In genomic region chr1:226706664-226707063, GRCh38 we compare ENCODE assay signal across 20 cellular contexts. TPM values are rescaled to one million over a fixed set of nuclear protein-coding genes. Genes with fewer than 3 reads are reported as not detected.
DNase-seq lines count a peak whose midpoint lies in the region; ATAC-seq lines count a peak whose summit lies in the region.
"Had no signal": no experiment of that assay in that cellular context is flagged by ENCODE, and none has a peak within 500 bp of the region (broad histone marks: within the 10 kb centered on the region; RNA-seq: fewer than 3 reads in every experiment).

No MANE protein-coding gene starts in this region.

- no peak overlapping the region for H3K4me3 Mint-ChIP-seq in CD8-positive, alpha-beta memory T cell
- peak overlapping the region in 1 of 10 donors; percentile 15 for H3K4me3 Mint-ChIP-seq in naive thymus-derived CD8-positive, alpha-beta T cell
- H3K4me3 Mint-ChIP-seq: activated CD4-positive, alpha-beta T cell treated with anti-CD3 and anti-CD28 coated beads, Interleukin-2, amount 10 ng/mL, durations not matched to agents 7 days and 5 days; HFFc6; stimulated activated memory B cell treated with anti-CD40 and anti-IgM and Interleukin-4, amounts not matched to agents 10 μg/mL and 1 μg/mL and 100 μg/mL, for 72 hours had no signal

- peaks cover 85% of the 10 kb centered on the region for H3K4me1 ChIP-seq in CD8-positive, alpha-beta memory T cell (ENCODE audit: insufficient read depth, low read length)

- peaks cover 3% of the 10 kb centered on the region for H3K36me3 ChIP-seq in CD8-positive, alpha-beta memory T cell (ENCODE audit: insufficient read depth, low read length)

- ATAC-seq in naive thymus-derived CD8-positive, alpha-beta T cell: no peak
- ATAC-seq in HG02763 (IDR thresholded peaks at IDR 0.05; ENCODE audit: unreplicated experiment) (no peak), HG03045 (IDR thresholded peaks at IDR 0.05; ENCODE audit: unreplicated experiment) (no peak)
- ATAC-seq: heart right ventricle; stimulated activated memory B cell treated with anti-CD40 and anti-IgM and Interleukin-4, amounts not matched to agents 10 μg/mL and 1 μg/mL and 100 μg/mL, for 72 hours had no signal

- peak overlapping the region in 5 of 8 donors; percentile 26 to 99 (median 40) for H3K27ac Mint-ChIP-seq in CD8-positive, alpha-beta memory T cell
- H3K27ac Mint-ChIP-seq in naive thymus-derived CD8-positive, alpha-beta T cell: peak overlapping the region; percentile 39 to 100 (median 84)
- H3K27ac Mint-ChIP-seq: activated CD4-positive, alpha-beta T cell treated with anti-CD3 and anti-CD28 coated beads, Interleukin-2, amount 10 ng/mL, durations not matched to agents 7 days and 5 days; HFFc6 had no signal

- POLR2A ChIA-PET in CD8-positive, alpha-beta memory T cell (lab: Charles Lee): interaction anchor here (0.9 kb wide), 1 partner anchor 33 kb away, joined by 3 read pairs; no protein-coding TSS in a partner anchor
- POLR2A ChIA-PET in naive thymus-derived CD8-positive, alpha-beta T cell (lab: Charles Lee): interaction anchor here (0.9 to 2.0 kb wide), 5 partner anchors 44 to 121 kb away, joined by 3 to 5 read pairs (median 3); no protein-coding TSS in a partner anchor

- H3K27ac ChIP-seq in CD8-positive, alpha-beta memory T cell (ENCODE audit: low read depth, low read length): no peak overlapping the region
- H3K27ac ChIP-seq: C4-2B, KMS-11, SJSA1 had no signal

- no peak for DNase-seq in CD8-positive, alpha-beta memory T cell
- DNase-seq in DMS153 treated with DMSO at 0.1 percent for 48 hours (lab: John Stamatoyannopoulos, UW; ENCODE audit: unreplicated experiment): peak; percentile 64
- peak; percentile 2 for DNase-seq in NCI-H748 treated with DMSO at 0.1 percent for 48 hours (lab: John Stamatoyannopoulos, UW)
- DNase-seq in naive thymus-derived CD8-positive, alpha-beta T cell: no peak
- no peak for DNase-seq in DMS114 treated with DMSO at 0.1 percent for 48 hours (lab: John Stamatoyannopoulos, UW; ENCODE audit: unreplicated experiment)
- DNase-seq: activated CD4-positive, alpha-beta T cell treated with anti-CD3 and anti-CD28 coated beads, Interleukin-2, amount 10 ng/mL, durations not matched to agents 7 days and 5 days; aorta; cortex of kidney; heart right ventricle; HFFc6; kidney; NCI-H187; occipital lobe had no signal

- no peaks in the 10 kb centered on the region for H3K9me3 ChIP-seq in CD8-positive, alpha-beta memory T cell (ENCODE audit: low read length)
- H3K9me3 ChIP-seq: heart right ventricle, SJSA1 had no signal

- CTCF ChIA-PET in CD8-positive, alpha-beta memory T cell (lab: Charles Lee): interaction anchor here (1.0 kb wide), 1 partner anchor 73 kb away, joined by 3 read pairs; no protein-coding TSS in a partner anchor

- H3K4me3 ChIP-seq in CD8-positive, alpha-beta memory T cell (ENCODE audit: low read length): no peak overlapping the region
- H3K4me3 ChIP-seq: heart right ventricle, SJSA1 had no signal

- H3K4me1 Mint-ChIP-seq in CD8-positive, alpha-beta memory T cell: peaks cover 77 to 93% (median 84%) of the 10 kb centered on the region in 3 donors
- peaks cover 45 to 94% (median 88%) of the 10 kb centered on the region in 4 donors for H3K4me1 Mint-ChIP-seq in naive thymus-derived CD8-positive, alpha-beta T cell

- peaks cover 0 to 6% of the 10 kb centered on the region in 2 donors for H3K27me3 Mint-ChIP-seq in CD8-positive, alpha-beta memory T cell
- peaks cover 0 to 5% (median 0%) of the 10 kb centered on the region in 5 donors for H3K27me3 Mint-ChIP-seq in naive thymus-derived CD8-positive, alpha-beta T cell
- H3K27me3 Mint-ChIP-seq: stimulated activated memory B cell treated with anti-CD40 and anti-IgM and Interleukin-4, amounts not matched to agents 10 μg/mL and 1 μg/mL and 100 μg/mL, for 72 hours had no signal

- H3K9me3 Mint-ChIP-seq in CD8-positive, alpha-beta memory T cell: peaks cover 0 to 2% (median 0%) of the 10 kb centered on the region in 5 donors
- peaks cover 0 to 5% (median 0%) of the 10 kb centered on the region in 9 donors for H3K9me3 Mint-ChIP-seq in naive thymus-derived CD8-positive, alpha-beta T cell
- H3K9me3 Mint-ChIP-seq: activated CD4-positive, alpha-beta T cell treated with anti-CD3 and anti-CD28 coated beads, Interleukin-2, amount 10 ng/mL, durations not matched to agents 7 days and 5 days; activated T-helper 2 cell treated with anti-CD3 and anti-CD28 coated beads, Interferon-gamma antibody, Interleukin-2, Interleukin-4, amounts not matched to agents 10 μg/mL and 5 μg/mL and 100 μg/mL, durations not matched to agents 14 hours and 24 hours and 36 hours; HFFc6; stimulated activated memory B cell treated with anti-CD40 and anti-IgM and Interleukin-4, amounts not matched to agents 10 μg/mL and 1 μg/mL and 100 μg/mL, for 72 hours had no signal

- H3K36me3 Mint-ChIP-seq in CD8-positive, alpha-beta memory T cell: peaks cover 3 to 63% (median 9%) of the 10 kb centered on the region in 3 donors
- H3K36me3 Mint-ChIP-seq in naive thymus-derived CD8-positive, alpha-beta T cell: peaks cover 0 to 65% (median 12%) of the 10 kb centered on the region in 3 donors

- no peaks in the 10 kb centered on the region for H3K27me3 ChIP-seq in CD8-positive, alpha-beta memory T cell (ENCODE audit: insufficient read depth, low read length, poor library complexity, severe bottlenecking)
- H3K27me3 ChIP-seq: heart right ventricle, SJSA1 had no signal

RNA-seq across cellular contexts. Expression of gene ITPKB, which starts 32.4 kb away (rescaled TPM):
- total RNA-seq in CD8-positive, alpha-beta memory T cell: 10 to 100 TPM; 37.7 to 39.6 TPM
- polyA plus RNA-seq in CD8-positive, alpha-beta memory T cell: 50.1 TPM
- total RNA-seq in naive thymus-derived CD8-positive, alpha-beta T cell: 100 to 1,000 TPM; 177 to 185 TPM
- polyA plus RNA-seq in naive thymus-derived CD8-positive, alpha-beta T cell: 10 to 100 TPM; 72.3 to 74.3 (median 73.0) TPM

Comparison
In these comparisons a context has a peak if more than half of its experiments do, and no peak if none do; other contexts are left out.
1. DNase-seq: peak in DMS153 treated with DMSO at 0.1 percent for 48 hours (single experiment) and NCI-H748 treated with DMSO at 0.1 percent for 48 hours (single experiment); none in CD8-positive, alpha-beta memory T cell (0 of 5), naive thymus-derived CD8-positive, alpha-beta T cell (0 of 10) and DMS114 treated with DMSO at 0.1 percent for 48 hours (single experiment).
2. RNA of gene ITPKB, which starts 32.4 kb away (total RNA-seq): 177 to 185 TPM in naive thymus-derived CD8-positive, alpha-beta T cell; 37.7 to 39.6 TPM in CD8-positive, alpha-beta memory T cell; every median in the first group is over 4 times any median in the second.